Comparison of ENCODE assay signal across 2 cellular contexts in genomic region chr11:46388619-46389449, GRCh38.
TF ChIP-seq lines count a peak whose summit lies in the region.

No MANE protein-coding gene starts in this region.

TF ChIP-seq in HepG2, 621 proteins besides CTCF, POLR2A, EP300 and RAD21:
- TF ChIP-seq RBAK (CRISPR knock-in tag; IDR thresholded peaks at IDR 0.05): 0 out of 2 replicates have a peak, but pooled peaks have one; percentile 31
- no peak for TF ChIP-seq KDM5B (CRISPR knock-in tag; IDR thresholded peaks at IDR 0.05; ENCODE audit: borderline replicate concordance)
- no peak for TF ChIP-seq ZMYM3 (CRISPR knock-in tag; IDR thresholded peaks at IDR 0.05)
- peak in 1 of 2 experiments; percentile 77; a peak in 1 of 4 replicates for TF ChIP-seq REST (IDR thresholded peaks at IDR 0.05; ENCODE audit: borderline replicate concordance in 1 of 2, low read depth in 1 of 2, low read length in 2 of 2)
- TF ChIP-seq ZNF704 (CRISPR knock-in tag; IDR thresholded peaks at IDR 0.05; ENCODE audit: borderline replicate concordance): 0 out of 2 replicates have a peak, but pooled peaks have one; percentile 12
- TF ChIP-seq ZNF724P (CRISPR knock-in tag; IDR thresholded peaks at IDR 0.05; ENCODE audit: borderline replicate concordance): 0 out of 2 replicates have a peak, but pooled peaks have one; percentile 36
- TF ChIP-seq ZNF430 (CRISPR knock-in tag; IDR thresholded peaks at IDR 0.05): peak; percentile 31; the same call in 1 of the 2 replicates
- TF ChIP-seq NCOA5 (CRISPR knock-in tag; IDR thresholded peaks at IDR 0.05): no peak
- TF ChIP-seq MIER2 (CRISPR knock-in tag; IDR thresholded peaks at IDR 0.05): 0 out of 2 replicates have a peak, but pooled peaks have one; percentile 21
- TF ChIP-seq ZHX2 (IDR thresholded peaks at IDR 0.05; ENCODE audit: low read depth): no peak
- TF ChIP-seq ZHX2 (CRISPR knock-in tag; IDR thresholded peaks at IDR 0.05; ENCODE audit: borderline replicate concordance): no peak

TF ChIP-seq in SK-N-SH treated with all-trans-retinoic acid at 6 μM for 48 hours, 23 proteins besides CTCF, POLR2A, EP300 and RAD21:
- no peak for TF ChIP-seq TSHZ2 (CRISPR knock-in tag; IDR thresholded peaks at IDR 0.05)
- TF ChIP-seq ISL1 (CRISPR knock-in tag; IDR thresholded peaks at IDR 0.05): no peak
- TF ChIP-seq OSR1 (CRISPR knock-in tag; IDR thresholded peaks at IDR 0.05): no peak
- no peak for TF ChIP-seq TOX (CRISPR knock-in tag; IDR thresholded peaks at IDR 0.05; ENCODE audit: borderline replicate concordance)
- TF ChIP-seq TCF4 (CRISPR knock-in tag; IDR thresholded peaks at IDR 0.05; ENCODE audit: borderline replicate concordance): no peak
- TF ChIP-seq ZC3H10 (CRISPR knock-in tag; IDR thresholded peaks at IDR 0.05): no peak
- TF ChIP-seq ESRRG (CRISPR knock-in tag; IDR thresholded peaks at IDR 0.05): no peak
- no peak for TF ChIP-seq ARNTL (CRISPR knock-in tag; IDR thresholded peaks at IDR 0.05; ENCODE audit: borderline replicate concordance, low read depth)
